34 cellular contexts compared by ENCODE assay signal in genomic region chr1:42044346-42044745, GRCh38.
"Had no signal": no experiment of that assay in that cellular context is flagged by ENCODE, and none has a peak within 500 bp of the region (broad histone marks: within the 10 kb centered on the region; RNA-seq: fewer than 3 reads in every experiment).

No MANE protein-coding gene starts in this region.

- FAIRE-seq: astrocyte, TTC549 had no signal

- H3K27me3 ChIP-seq: adrenal gland, body of pancreas, breast epithelium had no signal

- H3K9me3 ChIP-seq: adrenal gland, body of pancreas, breast epithelium had no signal

- DNase-seq: activated B cell treated with CpG ODN at 0.5 μM for 24 hours; activated CD4-positive, alpha-beta memory T cell treated with anti-CD3 and anti-CD28 coated beads for 36 hours; activated CD4-positive, alpha-beta T cell treated with anti-CD3 and anti-CD28 coated beads for 4 hours; activated CD4-positive, alpha-beta T cell treated with anti-CD3 and anti-CD28 coated beads, Interleukin-2, amount 10 ng/mL, durations not matched to agents 24 days and 14 days; activated CD4-positive, alpha-beta T cell treated with anti-CD3 and anti-CD28 coated beads, Interleukin-2, amount 50 U/mL, for 1 hour; activated CD4-positive, alpha-beta T cell treated with anti-CD3 and anti-CD28 coated beads, Interleukin-2, amount 50 U/mL, for 4 hours; activated CD4-positive, CD25-positive, alpha-beta regulatory T cell treated with anti-CD3 and anti-CD28 coated beads, Interleukin-2, amount 50 U/mL, for 72 hours; activated CD8-positive, alpha-beta memory T cell treated with anti-CD3 and anti-CD28 coated beads, Interleukin-2, amount 50 U/mL, for 4 hours; activated CD8-positive, alpha-beta T cell treated with anti-CD3 and anti-CD28 coated beads for 36 hours; activated effector memory CD4-positive, alpha-beta T cell treated with anti-CD3 and anti-CD28 coated beads, Interleukin-2, amount 50 U/mL, for 16 hours; activated gamma-delta T cell treated with Interleukin-2 at 50 U/mL for 16 hours; activated naive CD4-positive, alpha-beta T cell; activated naive CD4-positive, alpha-beta T cell treated with anti-CD3 and anti-CD28 coated beads for 36 hours; activated naive CD4-positive, alpha-beta T cell treated with anti-CD3 and anti-CD28 coated beads, Interleukin-2, amount 50 U/mL, for 16 hours; activated naive CD8-positive, alpha-beta T cell treated with anti-CD3 and anti-CD28 coated beads for 36 hours; activated T-cell treated with anti-CD3 and anti-CD28 coated beads for 4 hours; activated T-cell treated with anti-CD3 and anti-CD28 coated beads, Interleukin-2, amount 50 U/mL, for 1 hour; activated T-cell treated with anti-CD3 and anti-CD28 coated beads, Interleukin-2, amount 50 U/mL, for 4 hours; activated T-cell treated with anti-CD3 and anti-CD28 coated beads, Interleukin-2, amount 50 U/mL, for 72 hours; adrenal gland; amniotic stem cell; aorta; body of pancreas; brain microvascular endothelial cell; caudate nucleus; cerebellar nuclear complex; T-helper 2 cell; T-helper 9 cell had no signal

- H3K27ac ChIP-seq: adrenal gland, body of pancreas, brain microvascular endothelial cell, breast epithelium, VCaP had no signal

- H3K4me3 ChIP-seq: adrenal gland, body of pancreas, breast epithelium had no signal

- ATAC-seq: activated CD8-positive, alpha-beta T cell treated with anti-CD3 and anti-CD28 coated beads for 36 hours; activated naive CD4-positive, alpha-beta T cell treated with anti-CD3 and anti-CD28 coated beads, Interleukin-2, amount 50 U/mL, for 72 hours; activated T-cell treated with anti-CD3 and anti-CD28 coated beads, Interleukin-2, amount 50 U/mL, for 4 hours; activated T-cell treated with anti-CD3 and anti-CD28 coated beads, Interleukin-2, amount 50 U/mL, for 72 hours; activated T-helper 17 cell treated with anti-CD3 and anti-CD28 coated beads, Interleukin-2, amount 50 U/mL, for 72 hours; body of pancreas had no signal

- H3K36me3 ChIP-seq: adrenal gland, brain microvascular endothelial cell, breast epithelium had no signal

- H3K4me1 ChIP-seq: breast epithelium had no signal
